ENCODE assay signal across 1 cellular context in the genomic region with DNA sequence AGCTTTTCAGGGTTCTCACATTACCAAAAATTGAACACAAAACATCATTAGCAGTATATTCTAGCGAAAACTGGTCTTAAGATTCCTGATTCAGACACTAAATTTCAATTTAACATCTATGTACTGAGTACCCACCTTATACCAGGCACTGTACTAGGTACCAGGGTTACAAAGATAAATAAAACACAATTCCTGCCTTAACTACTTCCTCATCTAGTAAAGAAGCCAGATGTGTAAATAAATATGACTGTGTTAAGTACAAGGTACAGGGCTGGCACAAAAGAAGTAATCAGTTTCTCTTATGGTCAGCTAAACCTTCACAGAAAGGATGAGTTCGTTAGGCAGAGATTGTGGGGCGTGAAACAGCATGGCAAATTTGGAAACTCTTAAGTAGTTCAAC.
TF ChIP-seq lines count a peak whose summit lies in the region.

No MANE protein-coding gene starts in this region.

TF ChIP-seq in HepG2, 621 proteins besides CTCF, POLR2A, EP300 and RAD21:
- no peak for TF ChIP-seq SNAI1 (CRISPR knock-in tag; IDR thresholded peaks at IDR 0.05; ENCODE audit: borderline replicate concordance)
- TF ChIP-seq ZNF24 (IDR thresholded peaks at IDR 0.05) = peak; percentile 59; the same call in 1 of the 2 replicates
